Comparison of ENCODE assay signal across 11 cellular contexts in the genomic region with DNA sequence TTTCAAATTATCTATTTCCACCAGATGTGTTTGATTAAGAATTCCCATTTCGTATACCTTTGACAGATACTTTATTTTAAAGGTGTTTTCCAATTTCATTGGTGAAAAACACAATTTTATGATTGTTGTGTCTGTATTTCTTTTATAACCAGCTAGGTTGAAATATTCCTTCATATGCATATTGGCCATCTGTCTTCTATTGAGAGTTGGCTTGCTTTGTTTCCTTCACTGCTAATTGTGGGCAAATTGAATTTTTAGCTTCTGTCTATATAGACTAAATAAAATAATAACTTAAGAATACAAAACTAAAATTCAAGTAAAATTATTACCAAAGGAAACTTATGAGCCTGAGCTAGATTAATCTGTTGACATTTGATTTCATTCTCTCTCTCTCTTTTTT. TPM values are rescaled to one million over a fixed set of nuclear protein-coding genes. Genes with fewer than 3 reads are reported as not detected.
"Had no signal": no experiment of that assay in that cellular context is flagged by ENCODE, and none has a peak within 500 bp of the region (broad histone marks: within the 10 kb centered on the region; RNA-seq: fewer than 3 reads in every experiment).

No MANE protein-coding gene starts in this region.

- H3K9me3 ChIP-seq: HAP-1 had no signal

- H3K27ac Mint-ChIP-seq: GM23338, H9, HFFc6 had no signal

- H3K27ac ChIP-seq: GM23248 had no signal

- H3K4me2 ChIP-seq: GM23338 had no signal

- H3K9me3 Mint-ChIP-seq: GM23338, H9, HFFc6 had no signal

- ATAC-seq: GM23338, HCT116 had no signal

- FAIRE-seq: H1 had no signal

- H3K4me3 Mint-ChIP-seq: GM23338, H9, HFFc6 had no signal

- DNase-seq: GM23248, GOT3, H7, H9, HCEC 1CT, HFFc6 had no signal

- H3K4me3 ChIP-seq: GM23248, GM23338, HAP-1 had no signal

- H3K4me1 ChIP-seq: HAP-1 had no signal

RNA-seq across cellular contexts. Expression of gene KRTAP3-3, which starts 1.2 kb away (rescaled TPM):
- total RNA-seq: GM23248, GM23338, H1, H4, H7, H9, HFFc6 had no signal
- polyA plus RNA-seq: GM23248, GM23338, H1 had no signal

RNA-seq across cellular contexts. Expression of gene KRTAP3-2, which starts 4.6 kb away (rescaled TPM):
- total RNA-seq: GM23248, GM23338, H1, H4, H7, H9, HFFc6 had no signal
- polyA plus RNA-seq: GM23248, GM23338, H1 had no signal

RNA-seq across cellular contexts. Expression of gene KRT40, which starts 11.0 kb away (rescaled TPM):
- total RNA-seq: GM23248, GM23338, H1, H4, H7, H9, HFFc6 had no signal
- polyA plus RNA-seq: GM23248, GM23338, H1 had no signal

RNA-seq across cellular contexts. Expression of gene KRTAP3-1, which starts 13.8 kb away (rescaled TPM):
- total RNA-seq: GM23248, GM23338, H1, H4, H7, H9 had no signal
- polyA plus RNA-seq: GM23248, GM23338, H1 had no signal

RNA-seq across cellular contexts. Expression of gene KRT39, which starts 28.4 kb away (rescaled TPM):
- total RNA-seq: GM23248, GM23338, H1, H4, H7, H9, HFFc6 had no signal
- polyA plus RNA-seq: GM23248, GM23338, H1 had no signal
